ENCODE assay signal across 22 cellular contexts in the genomic region with DNA sequence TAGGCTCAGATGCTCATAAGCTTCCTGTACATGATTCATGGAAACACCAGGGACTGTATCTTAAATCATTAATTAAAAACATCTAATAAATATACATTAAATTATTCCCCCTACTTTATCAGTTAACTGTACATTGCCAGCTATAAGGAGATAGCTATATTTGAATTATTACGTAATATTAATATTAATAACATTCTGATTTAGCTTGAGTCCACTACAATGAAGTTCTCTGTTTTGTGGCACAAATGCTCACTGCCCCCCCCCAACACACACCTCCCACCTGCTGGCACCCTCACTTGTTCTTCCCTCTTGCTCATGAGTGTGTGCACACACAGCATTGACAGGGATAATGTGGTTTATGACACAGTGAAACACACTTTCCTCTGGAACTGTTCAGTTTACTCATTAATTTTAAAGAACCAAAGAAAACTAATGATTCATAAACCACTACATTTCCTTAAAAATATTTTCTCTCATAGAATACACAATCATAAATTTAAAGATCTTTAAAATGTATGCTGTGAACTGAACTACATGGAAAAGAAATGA.
"Had no signal": no experiment of that assay in that cellular context is flagged by ENCODE, and none has a peak within 500 bp of the region (broad histone marks: within the 10 kb centered on the region; RNA-seq: fewer than 3 reads in every experiment).

No MANE protein-coding gene starts in this region.

- H3K79me2 ChIP-seq: parathyroid adenoma had no signal

- DNase-seq: cortex of kidney; effector memory CD4-positive, alpha-beta T cell; esophagus squamous epithelium; foreskin fibroblast; immature natural killer cell; left cardiac atrium; left ventricle myocardium superior; mesendoderm; naive B cell; retina; right lobe of liver; stimulated activated CD4-positive, alpha-beta T cell treated with anti-CD3 and anti-CD28 coated beads, Interleukin-4, amount 100 ng/mL, for 1 hour; stimulated activated CD8-positive, alpha-beta memory T cell treated with anti-CD3 and anti-CD28 coated beads, Interleukin-4, amount 100 ng/mL, for 48 hours; stomach; substantia nigra; trophoblast cell had no signal

- H3K27me3 ChIP-seq: esophagus squamous epithelium, gastroesophageal sphincter, right lobe of liver, stomach had no signal

- H3K4me1 ChIP-seq: parathyroid adenoma, prostate gland had no signal

- H3K9ac ChIP-seq: parathyroid adenoma had no signal

- H2AFZ ChIP-seq: parathyroid adenoma had no signal

- H3K4me3 ChIP-seq: esophagus squamous epithelium, gastroesophageal sphincter, lung, prostate gland, right lobe of liver, stomach, thoracic aorta had no signal

- H3K36me3 ChIP-seq: esophagus squamous epithelium, gastroesophageal sphincter, prostate gland, right lobe of liver, stomach, thoracic aorta had no signal

- H3K9me3 ChIP-seq: esophagus squamous epithelium, gastroesophageal sphincter, prostate gland, right lobe of liver, stomach, thoracic aorta had no signal

- H3K27ac ChIP-seq: esophagus squamous epithelium, gastroesophageal sphincter, parathyroid adenoma, prostate gland, right lobe of liver, stomach, thoracic aorta had no signal

- ATAC-seq: gastroesophageal sphincter; left cardiac atrium; left ventricle myocardium superior; stimulated activated memory B cell treated with anti-CD40 and anti-IgM and Interleukin-4, amounts not matched to agents 10 μg/mL and 1 μg/mL and 100 μg/mL, for 72 hours had no signal
